ENCODE assay signal across 8 cellular contexts in the genomic region with DNA sequence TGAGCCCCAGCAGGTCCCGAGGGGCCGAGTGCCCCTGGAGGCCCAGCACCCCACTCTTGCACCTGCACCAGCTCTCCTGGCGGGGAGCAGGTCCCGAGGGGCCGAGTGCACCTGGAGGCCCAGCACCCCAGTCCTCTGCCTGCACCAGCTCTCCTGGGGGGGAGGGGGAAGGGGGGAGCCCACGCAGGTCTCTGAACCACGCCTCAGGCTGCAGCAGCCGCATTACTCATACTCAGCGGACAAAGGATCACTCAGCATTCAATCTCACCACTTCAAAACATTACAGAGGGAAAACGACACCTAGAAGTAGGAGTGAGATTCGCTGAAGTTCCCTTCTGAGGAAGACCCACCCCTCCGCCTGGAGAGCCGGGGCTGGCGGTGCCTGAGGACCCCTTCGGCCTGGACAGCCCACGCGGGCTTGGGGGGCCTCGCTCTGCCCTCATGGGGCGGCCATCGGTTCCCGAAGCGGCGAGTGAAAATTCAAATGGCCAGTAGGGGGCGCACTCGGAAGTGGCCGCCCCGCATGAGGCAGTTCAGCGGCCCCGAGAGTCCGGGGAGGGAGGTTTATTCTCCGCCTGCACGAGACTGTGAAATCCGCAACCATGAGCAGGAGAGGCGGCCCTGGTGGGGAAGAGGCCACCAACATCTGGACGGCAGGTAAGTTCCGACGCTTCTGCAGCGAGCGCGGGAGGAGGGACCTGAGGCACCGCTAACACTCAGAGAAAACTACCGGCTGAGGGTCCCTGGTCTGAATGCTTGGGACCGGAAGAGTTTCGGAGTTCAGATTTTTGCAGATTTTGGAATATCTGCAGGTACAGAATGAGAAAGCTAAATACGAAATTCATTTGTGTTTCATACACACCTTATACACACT. TPM values are rescaled to one million over a fixed set of nuclear protein-coding genes. Genes with fewer than 3 reads are reported as not detected.
DNase-seq lines count a peak whose midpoint lies in the region; ATAC-seq, FAIRE-seq and TF ChIP-seq lines count a peak whose summit lies in the region.

No MANE protein-coding gene starts in this region.

- 32% methylated on average over 44 of the region's 45 CpGs; no CpG with 5 or more reads in 1 of the 2 experiments for WGBS in H1 (ENCODE audit: extremely low coverage in 1 of 2, insufficient coverage in 1 of 2, insufficient read length in 1 of 2, insufficient replicate concordance in 2 of 2, low coverage in 1 of 2, low lambda C conversion rate in 2 of 2, missing lambda C conversion rate in 1 of 2), 2 experiments

- peak overlapping the region; percentile 77 for H4K8ac ChIP-seq in H1 (ENCODE audit: extremely low read depth, insufficient read depth, low read length)

- peak overlapping the region; percentile 48 for H3K18ac ChIP-seq in H1 (ENCODE audit: extremely low read depth, low read length)

- peaks cover 2 to 19% (median 4%) of the 10 kb centered on the region in 4 experiments for H3K4me1 ChIP-seq in H1 (replicated peaks in 1 of 4; ENCODE audit: control insufficient read depth in 3 of 4, insufficient read depth in 4 of 4, low read length in 3 of 4)

- peak overlapping the region; percentile 74 for H4K91ac ChIP-seq in H1 (replicated peaks; ENCODE audit: insufficient read length, low read length)

- 0 out of 4 replicates have a peak, but pooled peaks cover 0 to 2% of the 10 kb centered on the region in 2 experiments for H3K79me2 ChIP-seq in H1 (ENCODE audit: control insufficient read depth in 1 of 2, insufficient read depth in 2 of 2, low read length in 2 of 2)

- CTCF ChIA-PET in H1 (lab: Charles Lee; ENCODE audit: partially characterized antibody), result interaction anchor here (0.6 to 12.1 kb wide), 37 partner anchors 8 to 497 kb away, joined by 3 to 83 read pairs (median 5); a partner anchor contains a TSS

- H3K23me2 ChIP-seq in H1 (ENCODE audit: low read depth, low read length), result no peaks in the 10 kb centered on the region

- H3K79me1 ChIP-seq in H1 (ENCODE audit: low read depth, low read length), result peaks cover 2% of the 10 kb centered on the region; the same call in 1 of the 2 replicates

- DNase-seq in NCI-H345 (lab: John Stamatoyannopoulos, UW), result peak; percentile 7
- no peak for DNase-seq in NCI-H345 treated with DMSO at 0.1 percent for 48 hours (lab: John Stamatoyannopoulos, UW; ENCODE audit: unreplicated experiment)
- DNase-seq in NCI-H2227 (lab: John Stamatoyannopoulos, UW; ENCODE audit: unreplicated experiment), result peak; percentile 77
- peak; percentile 44 to 46 for DNase-seq in activated CD8-positive, alpha-beta memory T cell treated with anti-CD3 and anti-CD28 coated beads for 4 hours (ENCODE audit: low read depth in 2 of 2)
- peak; percentile 57 to 93 for DNase-seq in H1 (ENCODE audit: low read depth in 1 of 2, low spot score in 2 of 2)
- DNase-seq in mesenteric fat pad (ENCODE audit: low spot score), result peak; percentile 94
- DNase-seq in stimulated activated CD8-positive, alpha-beta memory T cell treated with anti-CD3 and anti-CD28 coated beads, Interleukin-2, amount 100 ng/mL, for 1 hour (ENCODE audit: low read depth in 2 of 2), result peak; percentile 54 to 59

- TF ChIP-seq RAD21 in H1 (IDR thresholded peaks at IDR 0.05 in 1 of 2, conservative IDR thresholded peaks at IDR 0.05 in 1 of 2; ENCODE audit: low read depth in 2 of 2, low read length in 2 of 2), result peak; percentile 40 to 55

- H4K20me1 ChIP-seq in H1 (replicated peaks in 1 of 2; ENCODE audit: control insufficient read depth in 1 of 2, insufficient read depth in 2 of 2, low read length in 2 of 2), result peaks cover 0 to 19% of the 10 kb centered on the region in 2 experiments

- H3K9ac ChIP-seq in H1 (replicated peaks in 1 of 4; ENCODE audit: extremely low read depth in 1 of 4, low read depth in 3 of 4, low read length in 3 of 4), result peak overlapping the region in 1 of 4 experiments; percentile 13; a peak in 2 of 7 replicates

- H3K27me3 ChIP-seq in H1 (replicated peaks in 1 of 4; ENCODE audit: control insufficient read depth in 3 of 4, extremely low read depth in 1 of 4, insufficient read depth in 3 of 4, low read length in 3 of 4), result no peaks in the 10 kb centered on the region

- H2BK15ac ChIP-seq in H1 (ENCODE audit: low read length), result no peak overlapping the region

- TF ChIP-seq CTCF in H1 (IDR thresholded peaks at IDR 0.05; ENCODE audit: control extremely low read depth in 1 of 3, insufficient read depth in 1 of 3, low read depth in 1 of 3, low read length in 3 of 3), result peak in 2 of 3 experiments; percentile 71 to 88; a peak in 3 of 4 replicates

- H2AK5ac ChIP-seq in H1 (ENCODE audit: low read depth, low read length), result no peak overlapping the region

- no peak overlapping the region for H2BK120ac ChIP-seq in H1 (replicated peaks; ENCODE audit: low read depth, low read length)

- peak overlapping the region; percentile 72 for H4K5ac ChIP-seq in H1 (ENCODE audit: insufficient read length, low read depth, low read length)

- H3K14ac ChIP-seq in H1 (ENCODE audit: insufficient read length), result no peak overlapping the region

- H3K4ac ChIP-seq in H1 (replicated peaks; ENCODE audit: insufficient read length, low read depth, low read length), result no peak overlapping the region

- H3K4me2 ChIP-seq in H1 (ENCODE audit: insufficient read depth in 1 of 2, low read depth in 2 of 2, low read length in 2 of 2), result peak overlapping the region in 1 of 2 experiments; percentile 56; a peak in 3 of 4 replicates

- no peaks in the 10 kb centered on the region for H3K9me3 ChIP-seq in H1 (ENCODE audit: insufficient read depth in 2 of 2, low read depth in 1 of 2, low read length in 1 of 2)

- peak; percentile 79 for ATAC-seq in HG02852 (IDR thresholded peaks at IDR 0.05; ENCODE audit: unreplicated experiment)

- H3K56ac ChIP-seq in H1 (replicated peaks; ENCODE audit: insufficient read length, low read depth, low read length), result no peak overlapping the region

- 0 out of 2 replicates have a peak overlapping the region, but pooled peaks have one; percentile 36 for H2AFZ ChIP-seq in H1 (ENCODE audit: low read length)

- H3K27ac ChIP-seq in H1 (ENCODE audit: low read depth, low read length), result no peak overlapping the region

- no peak for TF ChIP-seq EP300 in H1 (IDR thresholded peaks at IDR 0.05; ENCODE audit: borderline replicate concordance in 1 of 2, low read depth in 2 of 2, low read length in 2 of 2)

- TF ChIP-seq POLR2A in H1 (IDR thresholded peaks at IDR 0.05; ENCODE audit: control extremely low read depth in 1 of 2, low read depth in 2 of 2, low read length in 2 of 2), result no peak

- no peak overlapping the region for H2BK12ac ChIP-seq in H1 (ENCODE audit: low read depth, low read length)

- peak overlapping the region in 3 of 4 experiments; percentile 18 to 51 (median 43); a peak in 5 of 8 replicates for H3K4me3 ChIP-seq in H1 (ENCODE audit: extremely low read depth in 1 of 4, insufficient read depth in 2 of 4, low read depth in 3 of 4, low read length in 4 of 4)

- no peaks in the 10 kb centered on the region; a peak in 1 of 8 replicates for H3K36me3 ChIP-seq in H1 (ENCODE audit: control insufficient read depth in 2 of 4, insufficient read depth in 4 of 4, low read length in 3 of 4)

- H2BK5ac ChIP-seq in H1 (ENCODE audit: low read depth, low read length), result no peak overlapping the region

- no peak for FAIRE-seq in H1 (lab: Jason Lieb, UNC)

- H2BK20ac ChIP-seq in H1 (ENCODE audit: low read length), result no peak overlapping the region

- H3K23ac ChIP-seq in H1 (ENCODE audit: insufficient read length), result no peak overlapping the region

- POLR2A ChIA-PET in H1 (lab: Charles Lee; ENCODE audit: partially characterized antibody), result interaction anchor here (1.0 kb wide), 1 partner anchor 62 kb away, joined by 3 read pairs; no protein-coding TSS in a partner anchor

TF ChIP-seq in H1, 55 proteins besides CTCF, POLR2A, EP300 and RAD21 (continues in another document):
- peak; percentile 25; the same call in 1 of the 2 replicates for TF ChIP-seq BACH1 (IDR thresholded peaks at IDR 0.05; ENCODE audit: low read length)
- no peak for TF ChIP-seq NANOG (IDR thresholded peaks at IDR 0.05; ENCODE audit: insufficient read depth, low read depth, low read length, poor library complexity, severe bottlenecking)
- TF ChIP-seq, protein P1, sequence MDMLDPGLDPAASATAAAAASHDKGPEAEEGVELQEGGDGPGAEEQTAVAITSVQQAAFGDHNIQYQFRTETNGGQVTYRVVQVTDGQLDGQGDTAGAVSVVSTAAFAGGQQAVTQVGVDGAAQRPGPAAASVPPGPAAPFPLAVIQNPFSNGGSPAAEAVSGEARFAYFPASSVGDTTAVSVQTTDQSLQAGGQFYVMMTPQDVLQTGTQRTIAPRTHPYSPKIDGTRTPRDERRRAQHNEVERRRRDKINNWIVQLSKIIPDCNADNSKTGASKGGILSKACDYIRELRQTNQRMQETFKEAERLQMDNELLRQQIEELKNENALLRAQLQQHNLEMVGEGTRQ (IDR thresholded peaks at IDR 0.05; ENCODE audit: low read length), result no peak
- TF ChIP-seq SIRT6 (IDR thresholded peaks at IDR 0.05; ENCODE audit: low read length), result no peak
- peak; percentile 79; the same call in 1 of the 2 replicates for TF ChIP-seq GABPA (IDR thresholded peaks at IDR 0.05; ENCODE audit: borderline replicate concordance, insufficient read depth, low read length)
- TF ChIP-seq PHF8 (conservative IDR thresholded peaks at IDR 0.05; ENCODE audit: low read depth, low read length), result no peak
- no peak for TF ChIP-seq EZH2 (IDR thresholded peaks at IDR 0.05; ENCODE audit: low read depth, low read length, severe bottlenecking)

RNA-seq across cellular contexts. Expression of a gene that starts 1.1 kb away (rescaled TPM):
- 0.24 and 0.52 TPM in 2 replicates for total RNA-seq in H1 (2021; fragmentation: NEBNext Ultra II Directional; extraction: Animal tissue kit (Norgen Biotek cat#: 25700))
- polyA plus RNA-seq in H1 (2011; rRNA removed), result 0.47 and 0.78 TPM in 2 replicates
- polyA plus RNA-seq in H1 (2011; cell fraction: cytosol; rRNA removed), result 0.56 TPM
- polyA plus RNA-seq in H1 (2011; cell fraction: nucleus; rRNA removed), result 1.00 TPM
- polyA plus RNA-seq in H1 (2012, experiment 1 of 2), result 0.36 to 0.68 TPM (median 0.62 TPM) in 4 replicates
- polyA plus RNA-seq in H1 (2012, experiment 2 of 2), result 0.17 TPM
- polyA plus RNA-seq in H1 (2013, experiment 1 of 2), result 0.20 TPM
- 0.20 TPM for polyA plus RNA-seq in H1 (2013, experiment 2 of 2)
- 0.16 and 0.27 TPM in 2 replicates for polyA minus RNA-seq in H1 (2011; rRNA and poly(A)+ RNA removed)
- not detected for polyA minus RNA-seq in H1 (2011; cell fraction: cytosol; rRNA and poly(A)+ RNA removed)
- 0.70 TPM for polyA minus RNA-seq in H1 (2011; cell fraction: nucleus; rRNA and poly(A)+ RNA removed)
- 8.1 TPM for total RNA-seq in mesenteric fat pad

RNA-seq across cellular contexts. Expression of a gene that starts 42.5 kb away (rescaled TPM):
- total RNA-seq in H1 (2021; fragmentation: NEBNext Ultra II Directional; extraction: Animal tissue kit (Norgen Biotek cat#: 25700)), result 0.54 and 1.8 TPM in 2 replicates
- 2.7 and 3.9 TPM in 2 replicates for polyA plus RNA-seq in H1 (2011; rRNA removed)
- polyA plus RNA-seq in H1 (2011; cell fraction: cytosol; rRNA removed), result 2.5 TPM
- polyA plus RNA-seq in H1 (2011; cell fraction: nucleus; rRNA removed), result 3.3 TPM
- polyA plus RNA-seq in H1 (2012, experiment 1 of 2), result 0.62 to 1.8 TPM (median 1.3 TPM) in 4 replicates
- polyA plus RNA-seq in H1 (2012, experiment 2 of 2), result 2.0 TPM
- polyA plus RNA-seq in H1 (2013, experiment 1 of 2), result 1.1 TPM
- polyA plus RNA-seq in H1 (2013, experiment 2 of 2), result 0.79 TPM
- polyA minus RNA-seq in H1 (2011; rRNA and poly(A)+ RNA removed), result 2.9 and 4.5 TPM in 2 replicates
- polyA minus RNA-seq in H1 (2011; cell fraction: cytosol; rRNA and poly(A)+ RNA removed), result 0.81 TPM
- 3.9 TPM for polyA minus RNA-seq in H1 (2011; cell fraction: nucleus; rRNA and poly(A)+ RNA removed)
- 54.1 TPM for total RNA-seq in mesenteric fat pad

Comparison
In these comparisons a context has a peak if more than half of its experiments do, and no peak if none do; other contexts are left out.
1. RNA of a gene that starts 42.5 kb away (total RNA-seq): 54.1 TPM in mesenteric fat pad (single experiment); 0.54 to 1.8 TPM in H1; every median in the first group is over 10 times any median in the second.